Comparison of ENCODE assay signal across 1 cellular context in genomic region chr6:105014448-105014847, GRCh38.
TF ChIP-seq lines count a peak whose summit lies in the region.

No MANE protein-coding gene starts in this region.

TF ChIP-seq in GM23338, 12 proteins besides CTCF, POLR2A, EP300 and RAD21 (continued from another document):
- TF ChIP-seq ZNF462 (CRISPR knock-in tag; IDR thresholded peaks at IDR 0.05) (no peak), POLR2AphosphoS5 (IDR thresholded peaks at IDR 0.05; ENCODE audit: low read depth) (no peak), ZNF114 (CRISPR knock-in tag; IDR thresholded peaks at IDR 0.05) (no peak), NANOG (IDR thresholded peaks at IDR 0.05; ENCODE audit: borderline replicate concordance) (no peak), CREB1 (CRISPR knock-in tag; IDR thresholded peaks at IDR 0.05; ENCODE audit: low read depth) (no peak), JUNB (IDR thresholded peaks at IDR 0.05; ENCODE audit: unreplicated experiment) (no peak), EZH2 (IDR thresholded peaks at IDR 0.05; ENCODE audit: low read depth, unreplicated experiment) (no peak), REST (IDR thresholded peaks at IDR 0.05; ENCODE audit: unreplicated experiment) (no peak)
TF ChIP-seq in GM23338: peak in this region for 0.
